In genomic region chr1:13245841-13246553, GRCh38 we compare ENCODE assay signal across 13 cellular contexts. TPM values are rescaled to one million over a fixed set of nuclear protein-coding genes. Genes with fewer than 3 reads are reported as not detected.
DNase-seq lines count a peak whose midpoint lies in the region; ATAC-seq and TF ChIP-seq lines count a peak whose summit lies in the region.
"Not testable (repeated sequence)": the region's sequence is repeated elsewhere in the genome, so short reads cannot be mapped to it uniquely, and the experiment has no call there.
"Had no signal": no experiment of that assay in that cellular context is flagged by ENCODE, and none has a peak within 500 bp of the region (broad histone marks: within the 10 kb centered on the region; RNA-seq: fewer than 3 reads in every experiment).

No MANE protein-coding gene starts in this region.

- not testable (repeated sequence) for H3K36me3 Mint-ChIP-seq in T-helper 2 cell treated with Interferon-gamma antibody and Interleukin-4, amounts not matched to agents 5 μg/mL and 100 μg/mL, for 36 hours (ENCODE audit: low read depth); progenitor cell of endocrine pancreas (ENCODE audit: insufficient read depth); type B pancreatic cell

- ATAC-seq in left lobe of liver = not testable (repeated sequence)

- not testable (repeated sequence) for H3K27me3 Mint-ChIP-seq in T-helper 2 cell treated with Interferon-gamma antibody and Interleukin-4, amounts not matched to agents 5 μg/mL and 100 μg/mL, for 36 hours (ENCODE audit: low read depth); progenitor cell of endocrine pancreas; type B pancreatic cell

- not testable (repeated sequence) for H3K27ac Mint-ChIP-seq in T-helper 2 cell treated with Interferon-gamma antibody and Interleukin-4, amounts not matched to agents 5 μg/mL and 100 μg/mL, for 36 hours; progenitor cell of endocrine pancreas; type B pancreatic cell

- not testable (repeated sequence) for TF ChIP-seq CTCF in progenitor cell of endocrine pancreas (IDR thresholded peaks at IDR 0.05; ENCODE audit: unreplicated experiment); type B pancreatic cell (conservative IDR thresholded peaks at IDR 0.05)

- not testable (repeated sequence) for H3K4me1 Mint-ChIP-seq in T-helper 2 cell treated with Interferon-gamma antibody and Interleukin-4, amounts not matched to agents 5 μg/mL and 100 μg/mL, for 36 hours (ENCODE audit: low read depth); progenitor cell of endocrine pancreas (ENCODE audit: low read depth); type B pancreatic cell (ENCODE audit: unreplicated experiment)

- DNase-seq in T-helper 2 cell treated with Interferon-gamma antibody and Interleukin-4, amounts not matched to agents 5 μg/mL and 100 μg/mL, for 36 hours (ENCODE audit: low spot score) = peak; percentile 3
- DNase-seq in activated effector memory CD4-positive, alpha-beta T cell treated with anti-CD3 and anti-CD28 coated beads, Interleukin-2, amount 50 U/mL, for 16 hours = peak; percentile 63
- DNase-seq in cardiac septum (ENCODE audit: low spot score) (peak; percentile 67), left lobe of liver (ENCODE audit: low spot score) (peak; percentile 42), progenitor cell of endocrine pancreas (ENCODE audit: low spot score, unreplicated experiment) (peak; percentile 6), type B pancreatic cell (ENCODE audit: extremely low spot score, unreplicated experiment) (peak; percentile 70)

- H3K4me3 Mint-ChIP-seq in T-helper 2 cell treated with Interferon-gamma antibody and Interleukin-4, amounts not matched to agents 5 μg/mL and 100 μg/mL, for 36 hours; progenitor cell of endocrine pancreas (ENCODE audit: low read depth); type B pancreatic cell: not testable (repeated sequence)

- not testable (repeated sequence) for H3K9me3 Mint-ChIP-seq in T-helper 2 cell treated with Interferon-gamma antibody and Interleukin-4, amounts not matched to agents 5 μg/mL and 100 μg/mL, for 36 hours
- H3K9me3 Mint-ChIP-seq in progenitor cell of endocrine pancreas (ENCODE audit: low read depth) (peaks cover 36% of the 10 kb centered on the region), type B pancreatic cell (peaks cover 13% of the 10 kb centered on the region)

- intact Hi-C loops in cardiac septum (cut with DNase I) = not testable (repeated sequence)

RNA-seq across cellular contexts. Expression of gene PRAMEF5, which starts 8.0 kb away (rescaled TPM):
- total RNA-seq in cardiac septum (not detected), left lobe of liver (not detected), progenitor cell of endocrine pancreas (not detected in 2 replicates), type B pancreatic cell (ENCODE audit: low replicate concordance) (not detected in 2 replicates)
- total RNA-seq: A673; CD4-positive, alpha-beta memory T cell; CD4-positive, CD25-positive, alpha-beta regulatory T cell; CD8-positive, alpha-beta memory T cell; Daoy; GM12878 had no signal

RNA-seq across cellular contexts. Expression of gene PRAMEF18, which starts 20.0 kb away (rescaled TPM):
- not detected for total RNA-seq in cardiac septum
- not detected for total RNA-seq in left lobe of liver
- not detected in 2 replicates for total RNA-seq in progenitor cell of endocrine pancreas
- not detected in 2 replicates for total RNA-seq in type B pancreatic cell (ENCODE audit: low replicate concordance)
- total RNA-seq: A673; CD4-positive, alpha-beta memory T cell; CD4-positive, CD25-positive, alpha-beta regulatory T cell; CD8-positive, alpha-beta memory T cell; Daoy; G401; GM12878 had no signal

RNA-seq across cellular contexts. Expression of gene PRAMEF8, which starts 38.9 kb away (rescaled TPM):
- not detected for total RNA-seq in cardiac septum
- not detected for total RNA-seq in left lobe of liver
- total RNA-seq in progenitor cell of endocrine pancreas = not detected in 2 replicates
- not detected in 2 replicates for total RNA-seq in type B pancreatic cell (ENCODE audit: low replicate concordance)
- total RNA-seq: A673; CD4-positive, alpha-beta memory T cell; CD4-positive, CD25-positive, alpha-beta regulatory T cell; CD8-positive, alpha-beta memory T cell; Daoy; GM12878 had no signal

RNA-seq across cellular contexts. Expression of gene PRAMEF13, which starts 44.8 kb away (rescaled TPM):
- total RNA-seq in cardiac septum (not detected), left lobe of liver (not detected), progenitor cell of endocrine pancreas (not detected in 2 replicates), type B pancreatic cell (ENCODE audit: low replicate concordance) (not detected in 2 replicates)
- total RNA-seq: CD4-positive, alpha-beta memory T cell; CD4-positive, CD25-positive, alpha-beta regulatory T cell; CD8-positive, alpha-beta memory T cell; Daoy; GM12878 had no signal

RNA-seq across cellular contexts. Expression of gene PRAMEF33, which starts 57.3 kb away (rescaled TPM):
- not detected for total RNA-seq in cardiac septum
- total RNA-seq in left lobe of liver = 0.25 TPM
- not detected in 2 replicates for total RNA-seq in progenitor cell of endocrine pancreas
- not detected in 2 replicates for total RNA-seq in type B pancreatic cell (ENCODE audit: low replicate concordance)
- total RNA-seq: A673; CD4-positive, alpha-beta memory T cell; CD4-positive, CD25-positive, alpha-beta regulatory T cell; CD8-positive, alpha-beta memory T cell; Daoy; G401; GM12878 had no signal

Comparison
In these comparisons a context has a peak if more than half of its experiments do, and no peak if none do; other contexts are left out.
1. DNase-seq: peak in every context shown above with its lines; median percentile 70 in type B pancreatic cell; 67 in cardiac septum; 63 in activated effector memory CD4-positive, alpha-beta T cell treated with anti-CD3 and anti-CD28 coated beads, Interleukin-2, amount 50 U/mL, for 16 hours; 42 in left lobe of liver; 6 in progenitor cell of endocrine pancreas; 3 in T-helper 2 cell treated with Interferon-gamma antibody and Interleukin-4, amounts not matched to agents 5 μg/mL and 100 μg/mL, for 36 hours.